Comparison of ENCODE assay signal across 15 cellular contexts in the genomic region with DNA sequence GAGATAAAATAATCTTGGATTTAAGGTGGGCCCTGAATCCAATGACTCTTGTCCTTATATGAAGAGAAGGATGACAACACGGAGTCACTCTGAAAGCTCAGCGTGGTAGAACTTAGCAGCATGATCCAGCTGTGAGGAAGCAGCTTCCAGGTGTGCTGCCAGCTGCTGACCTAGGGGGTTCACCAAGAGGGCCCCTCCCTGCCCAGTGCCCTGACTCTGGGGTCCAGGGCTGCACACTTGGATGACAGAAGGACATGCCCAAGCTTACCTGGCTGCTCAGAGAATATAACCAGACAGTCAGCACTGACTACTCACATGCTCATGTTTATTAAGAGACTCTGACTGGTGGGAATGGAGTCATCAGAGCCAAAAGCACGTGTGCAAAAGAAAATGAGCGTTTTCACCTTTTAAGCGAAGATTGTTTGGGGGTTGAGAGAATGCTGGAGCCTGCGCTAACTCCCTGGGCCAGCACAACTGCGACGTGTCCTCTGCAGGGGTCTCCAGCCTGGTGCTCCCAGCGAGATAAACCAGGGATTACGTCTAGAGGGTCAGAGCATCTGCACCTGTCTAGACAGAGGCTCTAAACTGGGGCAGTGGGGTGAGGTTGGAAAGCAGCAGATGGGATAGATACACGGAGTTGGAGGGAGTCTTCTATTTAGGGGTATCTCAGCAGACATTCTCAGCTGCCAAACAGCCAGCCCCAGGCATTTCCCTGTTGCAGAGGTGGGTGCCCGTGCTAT. TPM values are rescaled to one million over a fixed set of nuclear protein-coding genes. Genes with fewer than 3 reads are reported as not detected.
DNase-seq lines count a peak whose midpoint lies in the region; ATAC-seq and TF ChIP-seq lines count a peak whose summit lies in the region.
"Had no signal": no experiment of that assay in that cellular context is flagged by ENCODE, and none has a peak within 500 bp of the region (broad histone marks: within the 10 kb centered on the region; RNA-seq: fewer than 3 reads in every experiment).

No MANE protein-coding gene starts in this region.

- H3K27me3 Mint-ChIP-seq in Caco-2 (ENCODE audit: insufficient read depth, unreplicated experiment) = no peaks in the 10 kb centered on the region

- peak overlapping the region; percentile 90 for H3K27ac Mint-ChIP-seq in Caco-2 (ENCODE audit: unreplicated experiment)

- H2BK5ac ChIP-seq in IMR-90 (ENCODE audit: low read depth, low read length, poor library complexity, severe bottlenecking) (no peak overlapping the region), mesenchymal stem cell (ENCODE audit: low read depth, low read length, poor library complexity, severe bottlenecking) (no peak overlapping the region)

- no peak overlapping the region for H2BK12ac ChIP-seq in mesenchymal stem cell (ENCODE audit: low read length in 2 of 2)

- peaks cover 60% of the 10 kb centered on the region for H3K4me1 ChIP-seq in Caco-2
- peaks cover 27% of the 10 kb centered on the region for H3K4me1 ChIP-seq in IMR-90 (ENCODE audit: control insufficient read depth, insufficient read depth, low read length)
- H3K4me1 ChIP-seq in mesenchymal stem cell (ENCODE audit: control insufficient read depth, insufficient read depth, low read depth, low read length) = peaks cover 10% of the 10 kb centered on the region
- H3K4me1 ChIP-seq in GM23248 (ENCODE audit: insufficient read depth) = peaks cover 27% of the 10 kb centered on the region

- TF ChIP-seq RAD21 in IMR-90 (IDR thresholded peaks at IDR 0.05; ENCODE audit: low read length) = no peak

- H4K20me1 ChIP-seq in IMR-90 (ENCODE audit: insufficient read depth, low read length) = no peaks in the 10 kb centered on the region
- no peaks in the 10 kb centered on the region for H4K20me1 ChIP-seq in GM23248 (ENCODE audit: insufficient read depth)
- H4K20me1 ChIP-seq: BLaER1 had no signal

- H2AK9ac ChIP-seq in IMR-90 (replicated peaks; ENCODE audit: low read depth, low read length, poor library complexity) = no peak overlapping the region

- H3K23ac ChIP-seq in IMR-90 (ENCODE audit: low read depth, low read length) (no peak overlapping the region), mesenchymal stem cell (ENCODE audit: low read length in 2 of 2) (no peak overlapping the region)

- H3K36me3 Mint-ChIP-seq in Caco-2 (ENCODE audit: insufficient read depth, unreplicated experiment) = peaks cover 28% of the 10 kb centered on the region

- in situ Hi-C loops in IMR-90 (cut with MboI; ENCODE audit: low sequenced_read_pairs) = no loop called here
- in situ Hi-C loops in GM23248 (cut with MboI) = no loop called here

- peaks cover 17% of the 10 kb centered on the region for H3K9me1 ChIP-seq in IMR-90 (ENCODE audit: insufficient read depth, low read length)

- H3K9ac ChIP-seq in IMR-90 (ENCODE audit: low read depth, low read length) = no peak overlapping the region
- no peak overlapping the region for H3K9ac ChIP-seq in mesenchymal stem cell (ENCODE audit: low read length)
- H3K9ac ChIP-seq in GM23248 = no peak overlapping the region
- H3K9ac ChIP-seq: BLaER1 had no signal

- no peak overlapping the region for H3K14ac ChIP-seq in IMR-90 (replicated peaks; ENCODE audit: low read depth, low read length)
- no peak overlapping the region for H3K14ac ChIP-seq in mesenchymal stem cell (ENCODE audit: low read length in 2 of 2)

- H2BK20ac ChIP-seq in IMR-90 (ENCODE audit: low read depth, low read length) = peak overlapping the region; percentile 44; the same call in 1 of the 2 replicates

- H3K27ac ChIP-seq in IMR-90 (ENCODE audit: insufficient read depth, low read length) (no peak overlapping the region), WERI-Rb-1 (peak overlapping the region; percentile 93), mesenchymal stem cell (ENCODE audit: low read length, poor library complexity, severe bottlenecking) (no peak overlapping the region), GM23248 (no peak overlapping the region)
- H3K27ac ChIP-seq: BLaER1 had no signal

- H3K9me3 ChIP-seq in Caco-2 (no peaks in the 10 kb centered on the region), IMR-90 (ENCODE audit: control insufficient read depth, insufficient read depth, low read length) (peaks cover under 1% of the 10 kb centered on the region; the same call in 1 of the 2 replicates), WERI-Rb-1 (ENCODE audit: severe bottlenecking) (peaks cover under 1% of the 10 kb centered on the region), mesenchymal stem cell (ENCODE audit: control insufficient read depth, low read length) (no peaks in the 10 kb centered on the region), GM23248 (ENCODE audit: low read depth) (no peaks in the 10 kb centered on the region)

- no peak overlapping the region; the same call in 1 of the 2 replicates for H4K91ac ChIP-seq in IMR-90 (ENCODE audit: insufficient read depth, low read depth, low read length)
- H4K91ac ChIP-seq in mesenchymal stem cell (ENCODE audit: low read length) = no peak overlapping the region

- BruUV-seq in Caco-2 (replicated peaks; lab: Mats Ljungman, UMichigan) (no TSS peak), IMR-90 (replicated peaks; lab: Mats Ljungman, UMichigan) (no TSS peak)

- 91% methylated on average over 11 of the region's 12 CpGs; no CpG with 5 or more reads in 1 of the 2 experiments for WGBS in IMR-90 (ENCODE audit: extremely low coverage in 2 of 2, insufficient read length in 1 of 2), 2 experiments
- WGBS in mesenchymal stem cell = 89% methylated on average over 12 of the region's 12 CpGs
- WGBS in GM23248 (ENCODE audit: low coverage in 1 of 2, low lambda C conversion rate in 2 of 2, missing lambda C conversion rate in 2 of 2), 2 experiments = 89 to 91% methylated on average over 12 of the region's 12 CpGs

- H3K4me3 ChIP-seq in Caco-2 (ENCODE audit: low read depth, low read length) (no peak overlapping the region), IMR-90 (ENCODE audit: insufficient read depth, low read depth, low read length) (no peak overlapping the region), WERI-Rb-1 (ENCODE audit: low read depth, low read length) (peak overlapping the region; percentile 25), mesenchymal stem cell (ENCODE audit: insufficient read depth in 1 of 2, low read depth in 1 of 2, low read length in 2 of 2) (no peak overlapping the region), GM23248 (no peak overlapping the region)
- H3K4me3 ChIP-seq: BLaER1 had no signal

- H3K27me3 ChIP-seq in Caco-2 (replicated peaks; ENCODE audit: control insufficient read depth, insufficient read depth, low read length) (no peaks in the 10 kb centered on the region), IMR-90 (ENCODE audit: control insufficient read depth, insufficient read depth, low read length) (no peaks in the 10 kb centered on the region), WERI-Rb-1 (ENCODE audit: insufficient read depth, low read depth, severe bottlenecking) (no peaks in the 10 kb centered on the region), mesenchymal stem cell (ENCODE audit: control insufficient read depth in 1 of 2, insufficient read depth in 1 of 2, low read length in 2 of 2) (no peaks in the 10 kb centered on the region), GM23248 (replicated peaks; ENCODE audit: insufficient read depth) (no peaks in the 10 kb centered on the region)
- H3K27me3 ChIP-seq: BLaER1 had no signal

- no peak for DNase-seq in Caco-2
- no peak for DNase-seq in IMR-90
- DNase-seq in WERI-Rb-1 = peak; percentile 96
- DNase-seq in mesenchymal stem cell = no peak
- no peak for DNase-seq in DMS53 treated with DMSO at 0.1 percent for 48 hours (lab: John Stamatoyannopoulos, UW; ENCODE audit: unreplicated experiment)
- DNase-seq in GM23248 = no peak
- DNase-seq in hypothalamus (lab: John Stamatoyannopoulos, UW) = no peak
- DNase-seq: 8988T, AML-193, Calu3, DMS79 treated with DMSO at 0.1 percent for 48 hours, EL had no signal

- H2BK15ac ChIP-seq in IMR-90 (ENCODE audit: low read depth, low read length) (0 out of 3 replicates have a peak overlapping the region, but pooled peaks have one; percentile 35), mesenchymal stem cell (ENCODE audit: low read depth, poor library complexity, severe bottlenecking) (no peak overlapping the region)

- no peak for TF ChIP-seq POLR2A in IMR-90 (IDR thresholded peaks at IDR 0.05; ENCODE audit: low read depth, low read length)

- H2BK120ac ChIP-seq in IMR-90 (ENCODE audit: low read depth, low read length) = no peak overlapping the region
- H2BK120ac ChIP-seq in mesenchymal stem cell (ENCODE audit: low read depth, low read length) = no peak overlapping the region

- H3K79me2 ChIP-seq in GM23248 (ENCODE audit: insufficient read depth) = no peaks in the 10 kb centered on the region

- CTCF ChIA-PET in Caco-2 (lab: Charles Lee) = no interaction called here
- CTCF ChIA-PET in IMR-90 (lab: Yijun Ruan, JAX) = no interaction called here

- no peak overlapping the region for H4K5ac ChIP-seq in IMR-90 (ENCODE audit: low read depth, low read length)

- no peaks in the 10 kb centered on the region for H3K9me3 Mint-ChIP-seq in Caco-2 (ENCODE audit: unreplicated experiment)

- intact Hi-C loops in Caco-2 (cut with micrococcal nuclease; ENCODE audit: unreplicated experiment) (loop anchor here (5.0 kb wide), 1 partner anchor 131 kb away; a partner anchor contains a TSS), IMR-90 (cut with micrococcal nuclease) (no loop called here)

- H3K79me1 ChIP-seq in IMR-90 (ENCODE audit: low read depth in 1 of 2, low read length in 2 of 2) (0 out of 4 replicates have a peak, but pooled peaks cover 0 to 1% of the 10 kb centered on the region in 2 experiments), mesenchymal stem cell (replicated peaks; ENCODE audit: low read length, poor library complexity, severe bottlenecking) (no peaks in the 10 kb centered on the region)

- H3K9me2 ChIP-seq in GM23248 (ENCODE audit: insufficient read depth) = no peaks in the 10 kb centered on the region

- no peak for ATAC-seq in IMR-90 (ENCODE audit: low read depth)
- ATAC-seq in esophagus mucosa = no peak

- H3K36me3 ChIP-seq in Caco-2 (ENCODE audit: control insufficient read depth, insufficient read depth, low read length) (no peaks in the 10 kb centered on the region; the same call in 1 of the 2 replicates), IMR-90 (ENCODE audit: control insufficient read depth, insufficient read depth, low read length) (no peaks in the 10 kb centered on the region), WERI-Rb-1 (no peaks in the 10 kb centered on the region), mesenchymal stem cell (ENCODE audit: control insufficient read depth in 1 of 2, insufficient read depth in 2 of 2, low read depth in 1 of 2, low read length in 2 of 2) (no peaks in the 10 kb centered on the region), GM23248 (ENCODE audit: low read depth) (no peaks in the 10 kb centered on the region)
- H3K36me3 ChIP-seq: BLaER1 had no signal

- 0 out of 2 replicates have a peak overlapping the region, but pooled peaks have one; percentile 63 for H2AK5ac ChIP-seq in IMR-90 (ENCODE audit: low read depth, low read length)
- peak overlapping the region; percentile 37 for H2AK5ac ChIP-seq in mesenchymal stem cell (ENCODE audit: low read length, severe bottlenecking)

- H3K4me3 Mint-ChIP-seq in Caco-2 (ENCODE audit: unreplicated experiment) = no peak overlapping the region

- no peak overlapping the region for H2AFZ ChIP-seq in IMR-90 (replicated peaks; ENCODE audit: low read length, poor library complexity)
- no peak overlapping the region for H2AFZ ChIP-seq in mesenchymal stem cell (ENCODE audit: low read depth, low read length)
- no peak overlapping the region for H2AFZ ChIP-seq in GM23248

- H3K18ac ChIP-seq in IMR-90 (ENCODE audit: low read depth, low read length) (no peak overlapping the region), mesenchymal stem cell (ENCODE audit: low read depth in 1 of 2, low read length in 2 of 2) (no peak overlapping the region)

- no peak overlapping the region for H3K56ac ChIP-seq in IMR-90 (ENCODE audit: extremely low read depth, insufficient read depth, low read length)

- POLR2A ChIA-PET in Caco-2 (lab: Charles Lee) = no interaction called here
- POLR2A ChIA-PET in IMR-90 (lab: Charles Lee; ENCODE audit: unreplicated experiment) = no interaction called here

- dilution Hi-C loops in IMR-90 (cut with HindIII; ENCODE audit: low sequenced_read_pairs, unreplicated experiment) = no loop called here

- 0 out of 2 replicates have a peak overlapping the region, but pooled peaks have one; percentile 18 for H3K4ac ChIP-seq in IMR-90 (ENCODE audit: low read depth, low read length)
- H3K4ac ChIP-seq in mesenchymal stem cell (ENCODE audit: low read depth in 1 of 2, low read length in 2 of 2) = no peak overlapping the region

- H3F3A ChIP-seq in GM23248 (ENCODE audit: insufficient read depth) = peaks cover 8% of the 10 kb centered on the region

- TF ChIP-seq CTCF in Caco-2 (IDR thresholded peaks at IDR 0.05; ENCODE audit: insufficient read depth in 1 of 2, low read depth in 1 of 2, low read length in 1 of 2, severe bottlenecking in 1 of 2, unreplicated experiment in 1 of 2) (no peak), IMR-90 (conservative IDR thresholded peaks at IDR 0.05; ENCODE audit: low read depth, low read length) (no peak), WERI-Rb-1 (IDR thresholded peaks at IDR 0.05; ENCODE audit: low read depth, low read length) (no peak)

- H3K4me2 ChIP-seq in IMR-90 (ENCODE audit: low read depth, low read length) (no peak overlapping the region), mesenchymal stem cell (ENCODE audit: low read length, poor library complexity, severe bottlenecking) (no peak overlapping the region), GM23248 (ENCODE audit: unreplicated experiment) (no peak overlapping the region)
- H3K4me2 ChIP-seq: BLaER1 had no signal

- no peak overlapping the region; a peak in 1 of 4 replicates for H4K8ac ChIP-seq in IMR-90 (ENCODE audit: low read depth in 2 of 2, low read length in 2 of 2)
- H4K8ac ChIP-seq in mesenchymal stem cell (ENCODE audit: low read length) = no peak overlapping the region

- H3K4me1 Mint-ChIP-seq in Caco-2 (ENCODE audit: low read depth, unreplicated experiment) = peaks cover 50% of the 10 kb centered on the region

RNA-seq across cellular contexts. Expression of a gene that starts 41.3 kb away (rescaled TPM):
- 0.48 and 0.58 TPM in 2 replicates for total RNA-seq in Caco-2 (2022)
- total RNA-seq in IMR-90 (2012; rRNA removed) = 0.28 and 0.36 TPM in 2 replicates
- 0.34 and 0.50 TPM in 2 replicates for polyA plus RNA-seq in IMR-90 (2012; rRNA removed)
- 0.60 and 0.67 TPM in 2 replicates for polyA plus RNA-seq in IMR-90 (2012; cell fraction: cytosol; rRNA removed)
- polyA plus RNA-seq in IMR-90 (2012; cell fraction: nucleus; rRNA removed; ENCODE audit: low replicate concordance) = 0.73 and 1.1 TPM in 2 replicates
- polyA plus RNA-seq in mesenchymal stem cell (2013, experiment 1 of 2) = 0.43 TPM
- polyA plus RNA-seq in mesenchymal stem cell (2013, experiment 2 of 2) = 0.29 TPM
- total RNA-seq in esophagus mucosa = not detected
- 0.86 TPM in 1 of 2 replicates, not detected in the other for total RNA-seq in GM23248 (2014; rRNA removed; shearing (Covaris generic))
- 0.69 and 0.84 TPM in 2 replicates for polyA plus RNA-seq in GM23248 (2016; fragmentation: Nextera tagmentation; extraction: Ambion mirVana)
- total RNA-seq: HT1080 had no signal
